ENCODE assay signal across 1 cellular context in the genomic region with DNA sequence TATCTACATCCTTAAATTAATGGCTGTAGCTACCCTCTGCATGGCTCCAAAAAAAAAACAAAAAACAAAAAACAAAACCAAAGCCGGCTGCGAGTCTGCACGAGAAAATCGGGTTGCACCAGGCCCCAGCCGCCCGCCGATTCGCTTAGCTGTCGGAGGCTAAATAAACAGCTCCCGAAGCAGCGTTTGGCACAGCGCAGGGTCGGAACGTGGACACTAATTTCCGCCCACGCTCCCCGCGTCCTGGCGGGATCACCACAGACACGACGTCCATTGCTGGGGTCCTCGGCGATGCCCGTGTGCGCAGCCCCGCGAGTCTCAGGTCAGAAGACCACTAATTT.
A peak's percentile ranks its signal among the peaks of the same experiment; 100 is the strongest.
TF ChIP-seq lines count a peak whose summit lies in the region.

No MANE protein-coding gene starts in this region.

TF ChIP-seq in HepG2, 621 proteins besides CTCF, POLR2A, EP300 and RAD21 (continued from another document):
- TF ChIP-seq, protein P1, sequence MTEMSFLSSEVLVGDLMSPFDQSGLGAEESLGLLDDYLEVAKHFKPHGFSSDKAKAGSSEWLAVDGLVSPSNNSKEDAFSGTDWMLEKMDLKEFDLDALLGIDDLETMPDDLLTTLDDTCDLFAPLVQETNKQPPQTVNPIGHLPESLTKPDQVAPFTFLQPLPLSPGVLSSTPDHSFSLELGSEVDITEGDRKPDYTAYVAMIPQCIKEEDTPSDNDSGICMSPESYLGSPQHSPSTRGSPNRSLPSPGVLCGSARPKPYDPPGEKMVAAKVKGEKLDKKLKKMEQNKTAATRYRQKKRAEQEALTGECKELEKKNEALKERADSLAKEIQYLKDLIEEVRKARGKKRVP (CRISPR knock-in tag; IDR thresholded peaks at IDR 0.05) = 0 out of 4 replicates have a peak, but pooled peaks of 1 of the 2 experiments have one; percentile 23
- TF ChIP-seq NAIF1 (CRISPR knock-in tag; IDR thresholded peaks at IDR 0.05; ENCODE audit: borderline replicate concordance) = no peak
- peak; percentile 82 for TF ChIP-seq ZFX (CRISPR knock-in tag; IDR thresholded peaks at IDR 0.05; ENCODE audit: low read depth)
- no peak for TF ChIP-seq HNF4G (IDR thresholded peaks at IDR 0.05; ENCODE audit: borderline replicate concordance, low read depth, low read length)
- 0 out of 2 replicates have a peak, but pooled peaks have one; percentile 7 for TF ChIP-seq HNF4G (CRISPR knock-in tag; IDR thresholded peaks at IDR 0.05; ENCODE audit: borderline replicate concordance, low read depth)
- no peak; the same call in 1 of the 2 replicates for TF ChIP-seq NFKB2 (CRISPR knock-in tag; IDR thresholded peaks at IDR 0.05; ENCODE audit: borderline replicate concordance)
- no peak for TF ChIP-seq HOXA3 (CRISPR knock-in tag; IDR thresholded peaks at IDR 0.05)
- TF ChIP-seq ZNF780A (CRISPR knock-in tag; IDR thresholded peaks at IDR 0.05) = no peak; the same call in 1 of the 2 replicates
- TF ChIP-seq, protein P2, sequence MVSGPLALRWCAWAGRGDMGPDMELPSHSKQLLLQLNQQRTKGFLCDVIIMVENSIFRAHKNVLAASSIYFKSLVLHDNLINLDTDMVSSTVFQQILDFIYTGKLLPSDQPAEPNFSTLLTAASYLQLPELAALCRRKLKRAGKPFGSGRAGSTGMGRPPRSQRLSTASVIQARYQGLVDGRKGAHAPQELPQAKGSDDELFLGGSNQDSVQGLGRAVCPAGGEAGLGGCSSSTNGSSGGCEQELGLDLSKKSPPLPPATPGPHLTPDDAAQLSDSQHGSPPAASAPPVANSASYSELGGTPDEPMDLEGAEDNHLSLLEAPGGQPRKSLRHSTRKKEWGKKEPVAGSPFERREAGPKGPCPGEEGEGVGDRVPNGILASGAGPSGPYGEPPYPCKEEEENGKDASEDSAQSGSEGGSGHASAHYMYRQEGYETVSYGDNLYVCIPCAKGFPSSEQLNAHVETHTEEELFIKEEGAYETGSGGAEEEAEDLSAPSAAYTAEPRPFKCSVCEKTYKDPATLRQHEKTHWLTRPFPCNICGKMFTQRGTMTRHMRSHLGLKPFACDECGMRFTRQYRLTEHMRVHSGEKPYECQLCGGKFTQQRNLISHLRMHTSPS (CRISPR knock-in tag; IDR thresholded peaks at IDR 0.05; ENCODE audit: low read depth) = no peak
- TF ChIP-seq, protein P3, sequence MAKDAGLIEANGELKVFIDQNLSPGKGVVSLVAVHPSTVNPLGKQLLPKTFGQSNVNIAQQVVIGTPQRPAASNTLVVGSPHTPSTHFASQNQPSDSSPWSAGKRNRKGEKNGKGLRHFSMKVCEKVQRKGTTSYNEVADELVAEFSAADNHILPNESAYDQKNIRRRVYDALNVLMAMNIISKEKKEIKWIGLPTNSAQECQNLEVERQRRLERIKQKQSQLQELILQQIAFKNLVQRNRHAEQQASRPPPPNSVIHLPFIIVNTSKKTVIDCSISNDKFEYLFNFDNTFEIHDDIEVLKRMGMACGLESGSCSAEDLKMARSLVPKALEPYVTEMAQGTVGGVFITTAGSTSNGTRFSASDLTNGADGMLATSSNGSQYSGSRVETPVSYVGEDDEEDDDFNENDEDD (CRISPR knock-in tag; IDR thresholded peaks at IDR 0.05; ENCODE audit: borderline replicate concordance) = peak; percentile 72
- peak; percentile 40 for TF ChIP-seq YY1 (IDR thresholded peaks at IDR 0.05; ENCODE audit: insufficient read depth, insufficient replicate concordance, low read depth, low read length)
- peak; percentile 54 for TF ChIP-seq AGO1 (IDR thresholded peaks at IDR 0.05; ENCODE audit: low read depth, low read length, poor library complexity, severe bottlenecking)
- peak; percentile 88; the same call in 1 of the 2 replicates for TF ChIP-seq ZC3H13 (CRISPR knock-in tag; IDR thresholded peaks at IDR 0.05)
- 0 out of 2 replicates have a peak, but pooled peaks have one; percentile 23 for TF ChIP-seq KDM4B (CRISPR knock-in tag; IDR thresholded peaks at IDR 0.05)
- no peak for TF ChIP-seq EHMT2 (IDR thresholded peaks at IDR 0.05; ENCODE audit: borderline replicate concordance, low read depth, low read length)
- TF ChIP-seq ZNF550 (CRISPR knock-in tag; IDR thresholded peaks at IDR 0.05; ENCODE audit: borderline replicate concordance) = no peak
- TF ChIP-seq ZSCAN31 (CRISPR knock-in tag; IDR thresholded peaks at IDR 0.05; ENCODE audit: low read depth) = no peak; the same call in 1 of the 2 replicates
- peak; percentile 73 for TF ChIP-seq ZNF781 (CRISPR knock-in tag; IDR thresholded peaks at IDR 0.05; ENCODE audit: borderline replicate concordance, not compliant biosample characterization)
- TF ChIP-seq HMG20A (CRISPR knock-in tag; IDR thresholded peaks at IDR 0.05; ENCODE audit: borderline replicate concordance) = no peak
- TF ChIP-seq ZFAT (CRISPR knock-in tag; conservative IDR thresholded peaks at IDR 0.05) = peak; percentile 88; the same call in 1 of the 2 replicates
- 0 out of 2 replicates have a peak, but pooled peaks have one; percentile 54 for TF ChIP-seq ZNF672 (CRISPR knock-in tag; IDR thresholded peaks at IDR 0.05)
- no peak for TF ChIP-seq NFKBIZ (CRISPR knock-in tag; IDR thresholded peaks at IDR 0.05)
- 0 out of 2 replicates have a peak, but pooled peaks have one; percentile 85 for TF ChIP-seq ZNF563 (CRISPR knock-in tag; IDR thresholded peaks at IDR 0.05)
- no peak for TF ChIP-seq PRPF4 (IDR thresholded peaks at IDR 0.05; ENCODE audit: low read depth, low read length, poor library complexity, severe bottlenecking)
- TF ChIP-seq ZNF552 (CRISPR knock-in tag; IDR thresholded peaks at IDR 0.05; ENCODE audit: borderline replicate concordance) = no peak; the same call in 1 of the 2 replicates
